ENCODE assay signal across 27 cellular contexts in genomic region chr18:3907955-3908354, GRCh38.
"Had no signal": no experiment of that assay in that cellular context is flagged by ENCODE, and none has a peak within 500 bp of the region (broad histone marks: within the 10 kb centered on the region; RNA-seq: fewer than 3 reads in every experiment).

No MANE protein-coding gene starts in this region.

- FAIRE-seq: frontal cortex had no signal

- H3K4me3 ChIP-seq: ascending aorta, breast epithelium, cardiac muscle cell, coronary artery, dorsolateral prefrontal cortex had no signal

- H3K27me3 ChIP-seq: ascending aorta, breast epithelium, cardiac muscle cell, dorsolateral prefrontal cortex had no signal

- H3K27ac ChIP-seq: breast epithelium, cardiac muscle cell, coronary artery had no signal

- H3K36me3 ChIP-seq: ascending aorta, breast epithelium, cardiac muscle cell had no signal

- H3K9me3 ChIP-seq: ascending aorta, breast epithelium had no signal

- H3K4me1 ChIP-seq: breast epithelium had no signal

- ATAC-seq: activated CD4-positive, alpha-beta T cell treated with anti-CD3 and anti-CD28 coated beads for 36 hours; activated CD8-positive, alpha-beta memory T cell treated with anti-CD3 and anti-CD28 coated beads, Interleukin-2, amount 10 ng/mL, durations not matched to agents 7 days and 5 days; activated CD8-positive, alpha-beta T cell treated with anti-CD3 and anti-CD28 coated beads, Interleukin-2, amount 10 ng/mL, durations not matched to agents 7 days and 5 days; activated naive CD4-positive, alpha-beta T cell treated with anti-CD3 and anti-CD28 coated beads, Interleukin-2, amount 50 U/mL, for 72 hours; activated T-cell treated with anti-CD3 and anti-CD28 coated beads, Interleukin-2, amount 50 U/mL, for 72 hours; esophagus mucosa had no signal

- DNase-seq: activated CD4-positive, alpha-beta memory T cell treated with anti-CD3 and anti-CD28 coated beads for 36 hours; activated CD4-positive, alpha-beta T cell treated with anti-CD3 and anti-CD28 coated beads for 36 hours; activated CD4-positive, alpha-beta T cell treated with anti-CD3 and anti-CD28 coated beads, Interleukin-2, amount 10 ng/mL, durations not matched to agents 24 days and 14 days; activated CD4-positive, CD25-positive, alpha-beta regulatory T cell; activated CD4-positive, CD25-positive, alpha-beta regulatory T cell treated with anti-CD3 and anti-CD28 coated beads, Interleukin-2, amount 50 U/mL, for 72 hours; activated CD8-positive, alpha-beta memory T cell treated with anti-CD3 and anti-CD28 coated beads, Interleukin-2, amount 10 ng/mL, durations not matched to agents 7 days and 5 days; activated CD8-positive, alpha-beta memory T cell treated with anti-CD3 and anti-CD28 coated beads, Interleukin-2, amount 50 U/mL, for 4 hours; activated CD8-positive, alpha-beta T cell treated with anti-CD3 and anti-CD28 coated beads, Interleukin-2, amount 10 ng/mL, durations not matched to agents 7 days and 5 days; activated gamma-delta T cell; activated naive CD4-positive, alpha-beta T cell; activated naive CD4-positive, alpha-beta T cell treated with anti-CD3 and anti-CD28 coated beads, Interleukin-2, amount 10 ng/mL, durations not matched to agents 7 days and 5 days; activated naive CD8-positive, alpha-beta T cell treated with anti-CD3 and anti-CD28 coated beads, Interleukin-2, amount 10 ng/mL, durations not matched to agents 7 days and 5 days; activated T-cell treated with anti-CD3 and anti-CD28 coated beads, Interleukin-2, amount 50 U/mL, for 24 hours; activated T-cell treated with anti-CD3 and anti-CD28 coated beads, Interleukin-2, amount 50 U/mL, for 72 hours; effector memory CD4-positive, alpha-beta T cell; endodermal cell; foreskin fibroblast; head of caudate nucleus; T-helper 2 cell had no signal
